Comparison of ENCODE assay signal across 24 cellular contexts in genomic region chr2:170086751-170087150, GRCh38.
A peak's percentile ranks its signal among the peaks of the same experiment; 100 is the strongest.
DNase-seq lines count a peak whose midpoint lies in the region; ATAC-seq, FAIRE-seq and TF ChIP-seq lines count a peak whose summit lies in the region.
"Had no signal": no experiment of that assay in that cellular context is flagged by ENCODE, and none has a peak within 500 bp of the region (broad histone marks: within the 10 kb centered on the region; RNA-seq: fewer than 3 reads in every experiment).

No MANE protein-coding gene starts in this region.

- no peaks in the 10 kb centered on the region for H3K27me3 Mint-ChIP-seq in glutamatergic neuron (ENCODE audit: unreplicated experiment)
- H3K27me3 Mint-ChIP-seq: B cell had no signal

- ATAC-seq in psoas muscle (peak in 3 of 4 donors; percentile 6 to 24 (median 11)), HG03439 (IDR thresholded peaks at IDR 0.05; ENCODE audit: unreplicated experiment) (no peak)
- ATAC-seq: CD8-positive, alpha-beta T cell had no signal

- peaks cover 4% of the 10 kb centered on the region; the same call in 1 of the 2 replicates for H3K36me3 ChIP-seq in HUES64 (ENCODE audit: insufficient read depth, low read length)
- peaks cover 0 to 2% of the 10 kb centered on the region in 2 experiments for H3K36me3 ChIP-seq in endothelial cell of umbilical vein (ENCODE audit: control insufficient read depth in 2 of 2, extremely low read depth in 1 of 2, insufficient read depth in 2 of 2, low read length in 2 of 2)
- H3K36me3 ChIP-seq in psoas muscle (ENCODE audit: insufficient read depth in 1 of 2, low read depth in 1 of 2), result peaks cover 0 to 18% of the 10 kb centered on the region in 2 donors

- dilution Hi-C loops in endothelial cell of umbilical vein (cut with MboI; ENCODE audit: extremely low pct_ligation_motif_present, low sequenced_read_pairs), result no loop called here

- no peak for FAIRE-seq in endothelial cell of umbilical vein (lab: Jason Lieb, UNC)
- FAIRE-seq: GM12892, GM19239, H54, RCC 7860 had no signal

- POLR2A ChIA-PET in endothelial cell of umbilical vein (lab: Charles Lee), result no interaction called here

- no peaks in the 10 kb centered on the region for H3K79me2 ChIP-seq in endothelial cell of umbilical vein (ENCODE audit: control insufficient read depth, insufficient read depth, low read length)

- H3K4me1 ChIP-seq in HUES64 (ENCODE audit: insufficient read depth, low read length) (peaks cover 46% of the 10 kb centered on the region), endothelial cell of umbilical vein (ENCODE audit: control insufficient read depth, extremely low read depth, insufficient read depth, low read length) (peaks cover 5% of the 10 kb centered on the region), psoas muscle (peaks cover 6% of the 10 kb centered on the region)
- H3K4me1 ChIP-seq: Caco-2 had no signal

- H3K9me3 ChIP-seq in HUES64 (ENCODE audit: insufficient read depth, low read depth, low read length) (peaks cover 4% of the 10 kb centered on the region), endothelial cell of umbilical vein (replicated peaks; ENCODE audit: control insufficient read depth, insufficient read depth, low read length) (no peaks in the 10 kb centered on the region), psoas muscle (no peaks in the 10 kb centered on the region)
- H3K9me3 ChIP-seq: Caco-2 had no signal

- peak overlapping the region; percentile 73 for H3K27ac ChIP-seq in HUES64 (ENCODE audit: low read depth, low read length)
- no peak overlapping the region for H3K27ac ChIP-seq in endothelial cell of umbilical vein (ENCODE audit: insufficient read depth, low read depth, low read length)
- no peak overlapping the region for H3K27ac ChIP-seq in psoas muscle
- H3K27ac ChIP-seq: 22Rv1, C4-2B, KMS-11 had no signal

- BruUV-seq in endothelial cell of umbilical vein (replicated peaks; lab: Mats Ljungman, UMichigan), result no TSS peak

- CTCF ChIA-PET in endothelial cell of umbilical vein (lab: Charles Lee), result no interaction called here

- DNase-seq in DMS 273 (lab: John Stamatoyannopoulos, UW; ENCODE audit: unreplicated experiment), result peak; percentile 17
- DNase-seq in DMS 273 treated with DMSO at 0.1 percent for 48 hours (lab: John Stamatoyannopoulos, UW), result no peak
- peak; percentile 39 for DNase-seq in endothelial cell of umbilical vein (ENCODE audit: low read depth, low spot score)
- DNase-seq in psoas muscle, result no peak
- DNase-seq in glutamatergic neuron, result no peak
- DNase-seq: Caco-2; CD8-positive, alpha-beta T cell; DND-41; NCI-H1105; NCI-H1436 treated with DMSO at 0.1 percent for 48 hours; NCI-H187 treated with DMSO at 0.1 percent for 48 hours; NCI-H2107; NCI-H524; NCI-H748 treated with DMSO at 0.1 percent for 48 hours had no signal

- H3K27me3 ChIP-seq in HUES64 (ENCODE audit: insufficient read depth, low read length), result no peaks in the 10 kb centered on the region
- H3K27me3 ChIP-seq in endothelial cell of umbilical vein (ENCODE audit: control insufficient read depth in 2 of 2, insufficient read depth in 2 of 2, low read length in 2 of 2), result no peaks in the 10 kb centered on the region
- no peaks in the 10 kb centered on the region for H3K27me3 ChIP-seq in psoas muscle (ENCODE audit: insufficient read depth in 3 of 3, low read length in 2 of 3)

- no peaks in the 10 kb centered on the region for H4K20me1 ChIP-seq in endothelial cell of umbilical vein (replicated peaks; ENCODE audit: control insufficient read depth, extremely low read depth, insufficient read depth, low read length)

- H3K9ac ChIP-seq in HUES64 (ENCODE audit: low read depth, low read length) (no peak overlapping the region), endothelial cell of umbilical vein (replicated peaks; ENCODE audit: extremely low read depth, insufficient read depth, low read length) (no peak overlapping the region)
- H3K9ac ChIP-seq: KMS-11 had no signal

- H3K4me3 ChIP-seq in HUES64 (ENCODE audit: low read length) (no peak overlapping the region), endothelial cell of umbilical vein (replicated peaks in 1 of 3; ENCODE audit: insufficient read depth in 1 of 3, low read depth in 1 of 3, low read length in 3 of 3) (no peak overlapping the region), psoas muscle (no peak overlapping the region)

- peaks cover 3% of the 10 kb centered on the region for H3K9me1 ChIP-seq in endothelial cell of umbilical vein (replicated peaks; ENCODE audit: control insufficient read depth, extremely low read depth, insufficient read depth, low read length)

- TF ChIP-seq CTCF in endothelial cell of umbilical vein (IDR thresholded peaks at IDR 0.05; ENCODE audit: extremely low read depth in 1 of 2, insufficient read depth in 1 of 2, low read depth in 1 of 2, low read length in 2 of 2) (no peak), psoas muscle (IDR thresholded peaks at IDR 0.05) (no peak), glutamatergic neuron (IDR thresholded peaks at IDR 0.05; ENCODE audit: partially characterized antibody, unreplicated experiment) (no peak)

- intact Hi-C loops in endothelial cell of umbilical vein (cut with micrococcal nuclease) (no loop called here), psoas muscle (cut with DNase I) (no loop called here)

- no peaks in the 10 kb centered on the region for H3K4me1 Mint-ChIP-seq in glutamatergic neuron (ENCODE audit: low read depth, unreplicated experiment)
- H3K4me1 Mint-ChIP-seq: B cell had no signal

- no peak for TF ChIP-seq POLR2A in endothelial cell of umbilical vein (IDR thresholded peaks at IDR 0.05; ENCODE audit: low read depth, low read length)

- no peak overlapping the region for H3K4me2 ChIP-seq in endothelial cell of umbilical vein (ENCODE audit: insufficient read depth, low read length)
- H3K4me2 ChIP-seq: KMS-11 had no signal

- no peaks in the 10 kb centered on the region for H3K36me3 Mint-ChIP-seq in glutamatergic neuron (ENCODE audit: unreplicated experiment)

- H3K9me3 Mint-ChIP-seq in glutamatergic neuron (ENCODE audit: unreplicated experiment), result peaks cover 1% of the 10 kb centered on the region

- H3K27ac Mint-ChIP-seq in glutamatergic neuron (ENCODE audit: unreplicated experiment), result no peak overlapping the region
- H3K27ac Mint-ChIP-seq: B cell; CD8-positive, alpha-beta T cell had no signal

- no peak overlapping the region for H2AFZ ChIP-seq in endothelial cell of umbilical vein (ENCODE audit: low read depth, low read length)

- no peak overlapping the region for H3K4me3 Mint-ChIP-seq in glutamatergic neuron (ENCODE audit: unreplicated experiment)
- H3K4me3 Mint-ChIP-seq: B cell; CD8-positive, alpha-beta T cell had no signal

TF ChIP-seq in endothelial cell of umbilical vein, 7 proteins besides CTCF, POLR2A, EP300 and RAD21:
- TF ChIP-seq JUN (IDR thresholded peaks at IDR 0.05; ENCODE audit: borderline replicate concordance, insufficient read depth, insufficient read length, low read depth) (no peak), FOS (IDR thresholded peaks at IDR 0.05; ENCODE audit: borderline replicate concordance, insufficient read depth, low read length) (no peak), MYC (IDR thresholded peaks at IDR 0.05; ENCODE audit: low read depth, low read length) (no peak), POLR2AphosphoS5 (IDR thresholded peaks at IDR 0.05; ENCODE audit: insufficient read depth, low read depth, low read length) (no peak), MAX (IDR thresholded peaks at IDR 0.05; ENCODE audit: insufficient read depth, insufficient read length) (no peak), GATA2 (IDR thresholded peaks at IDR 0.05; ENCODE audit: insufficient read depth, insufficient read length, low read depth, low read length) (no peak), EZH2 (IDR thresholded peaks at IDR 0.05; ENCODE audit: borderline replicate concordance, low read depth, low read length, severe bottlenecking) (no peak)
TF ChIP-seq in endothelial cell of umbilical vein: peak in this region for 0.

Comparison
In these comparisons a context has a peak if more than half of its experiments do, and no peak if none do; other contexts are left out.
1. DNase-seq: peak in DMS 273 (single experiment) and endothelial cell of umbilical vein (single experiment); none in DMS 273 treated with DMSO at 0.1 percent for 48 hours (single experiment), psoas muscle (0 of 2) and glutamatergic neuron (single experiment).